Comparison of ENCODE assay signal across 1 cellular context in the genomic region with DNA sequence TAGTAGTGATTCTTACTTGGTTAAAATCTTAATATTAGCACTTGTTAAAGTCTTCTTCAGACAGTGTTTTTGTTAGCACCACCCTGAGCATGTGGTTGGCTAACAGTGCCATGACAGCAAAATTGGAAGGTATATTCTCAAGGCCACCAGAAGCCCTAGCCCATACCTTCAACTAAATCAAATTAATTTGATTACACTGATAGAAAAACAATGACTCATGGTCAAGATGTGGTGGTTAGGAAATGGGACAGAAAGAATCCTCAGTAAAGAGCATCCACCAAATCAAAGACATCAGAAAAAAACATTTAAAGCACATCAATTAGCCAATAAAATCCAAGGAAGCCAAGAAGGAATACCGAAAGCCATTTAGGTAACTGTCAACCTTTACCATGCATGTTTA.
TF ChIP-seq lines count a peak whose summit lies in the region.

No MANE protein-coding gene starts in this region.

TF ChIP-seq in SK-N-SH treated with all-trans-retinoic acid at 6 μM for 48 hours, 23 proteins besides CTCF, POLR2A, EP300 and RAD21 (continued from another document):
- TF ChIP-seq TSHZ2 (CRISPR knock-in tag; IDR thresholded peaks at IDR 0.05) (no peak), TOX (CRISPR knock-in tag; IDR thresholded peaks at IDR 0.05; ENCODE audit: borderline replicate concordance) (peak; percentile 80), TCF4 (CRISPR knock-in tag; IDR thresholded peaks at IDR 0.05; ENCODE audit: borderline replicate concordance) (peak; percentile 20; the same call in 1 of the 2 replicates), ISL1 (CRISPR knock-in tag; IDR thresholded peaks at IDR 0.05) (peak; percentile 85), PATZ1 (CRISPR knock-in tag; IDR thresholded peaks at IDR 0.05; ENCODE audit: borderline replicate concordance) (peak; percentile 84), OSR1 (CRISPR knock-in tag; IDR thresholded peaks at IDR 0.05) (no peak), CSDC2 (CRISPR knock-in tag; IDR thresholded peaks at IDR 0.05) (no peak)
